ENCODE assay signal across 26 cellular contexts in the genomic region with DNA sequence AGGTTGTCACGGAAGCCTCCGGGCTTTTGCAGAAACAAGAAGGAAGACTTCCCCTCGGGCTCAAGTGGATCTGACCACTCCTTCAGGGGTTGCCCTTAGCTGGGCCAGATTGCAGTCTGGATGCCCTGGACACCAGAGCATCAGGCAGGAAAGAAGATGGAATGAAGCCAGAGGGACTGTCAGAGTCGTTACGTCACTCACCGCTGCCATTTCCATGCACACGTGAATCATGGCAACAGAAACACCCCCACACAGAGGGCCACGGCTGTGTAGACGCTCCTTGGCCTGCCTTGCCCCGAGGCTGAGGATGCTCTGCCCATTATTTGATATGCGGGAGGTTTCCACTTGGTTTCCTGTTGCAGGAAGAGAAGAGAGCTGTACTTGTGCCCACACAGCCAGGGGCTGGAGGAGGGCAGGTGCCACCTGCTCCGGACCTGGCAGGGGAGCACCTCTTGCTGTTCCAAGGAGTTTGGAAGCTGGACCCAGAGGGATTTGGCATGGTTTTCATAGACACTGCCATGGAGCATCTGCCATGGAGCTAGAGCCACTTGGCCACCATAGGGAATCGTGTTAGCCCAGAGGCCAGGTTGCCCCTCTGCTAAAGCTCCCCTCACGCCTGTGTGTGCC.
DNase-seq lines count a peak whose midpoint lies in the region.
"Had no signal": no experiment of that assay in that cellular context is flagged by ENCODE, and none has a peak within 500 bp of the region (broad histone marks: within the 10 kb centered on the region; RNA-seq: fewer than 3 reads in every experiment).

No MANE protein-coding gene starts in this region.

- intact Hi-C loops in head of caudate nucleus (cut with DNase I), result no loop called here

- DNase-seq in DMS79 treated with DMSO at 0.1 percent for 48 hours (lab: John Stamatoyannopoulos, UW) (peak; percentile 40), NCI-H1092 treated with DMSO at 0.1 percent for 48 hours (lab: John Stamatoyannopoulos, UW) (peak; percentile 5), NCI-H446 treated with DMSO at 0.1 percent for 48 hours (lab: John Stamatoyannopoulos, UW) (peak; percentile 78), kidney tubule cell (ENCODE audit: low spot score) (peak; percentile 56), head of caudate nucleus (no peak), activated gamma-delta T cell treated with Interleukin-2 at 50 U/mL for 16 hours (no peak)
- no peak for DNase-seq in stimulated activated CD8-positive, alpha-beta memory T cell treated with anti-CD3 and anti-CD28 coated beads, Interleukin-4, amount 100 ng/mL, for 48 hours
- DNase-seq: activated CD4-positive, alpha-beta T cell treated with anti-CD3 and anti-CD28 coated beads for 1 hour; activated CD8-positive, alpha-beta T cell treated with anti-CD3 and anti-CD28 coated beads for 36 hours; activated effector memory CD4-positive, alpha-beta T cell treated with Interleukin-2 at 50 U/mL for 16 hours; Caco-2; colonic mucosa; DND-41; foreskin melanocyte; H9; hippocampal formation; IMR-90; left ventricle myocardium inferior; midbrain; natural killer cell; NCI-H1436; NCI-H2171; NCI-H82; retina; Right ventricle myocardium superior; stimulated activated CD4-positive, alpha-beta T cell treated with anti-CD3 and anti-CD28 coated beads, Interleukin-2, amount 100 ng/mL, for 24 hours had no signal

Comparison
In these comparisons a context has a peak if more than half of its experiments do, and no peak if none do; other contexts are left out.
1. DNase-seq: peak in DMS79 treated with DMSO at 0.1 percent for 48 hours (single experiment), NCI-H1092 treated with DMSO at 0.1 percent for 48 hours (single experiment), NCI-H446 treated with DMSO at 0.1 percent for 48 hours (single experiment) and kidney tubule cell (single experiment); none in stimulated activated CD8-positive, alpha-beta memory T cell treated with anti-CD3 and anti-CD28 coated beads, Interleukin-4, amount 100 ng/mL, for 48 hours (single experiment), head of caudate nucleus (0 of 42) and activated gamma-delta T cell treated with Interleukin-2 at 50 U/mL for 16 hours (single experiment).